In genomic region chr2:141423212-141423611, GRCh38 we compare ENCODE assay signal across 15 cellular contexts.
DNase-seq lines count a peak whose midpoint lies in the region; ATAC-seq lines count a peak whose summit lies in the region.
"Had no signal": no experiment of that assay in that cellular context is flagged by ENCODE, and none has a peak within 500 bp of the region (broad histone marks: within the 10 kb centered on the region; RNA-seq: fewer than 3 reads in every experiment).

No MANE protein-coding gene starts in this region.

- ATAC-seq in HG03439 (IDR thresholded peaks at IDR 0.05; ENCODE audit: unreplicated experiment) (no peak), GM18861 (IDR thresholded peaks at IDR 0.05; ENCODE audit: unreplicated experiment) (no peak)
- ATAC-seq: HCT116 had no signal

- DNase-seq in DMS 273 treated with DMSO at 0.1 percent for 48 hours (lab: John Stamatoyannopoulos, UW) (peak; percentile 39), NCI-H1105 (lab: John Stamatoyannopoulos, UW) (peak; percentile 33), NCI-H2171 (lab: John Stamatoyannopoulos, UW) (peak; percentile 69), cerebellum (ENCODE audit: low spot score) (peak; percentile 10), SHP77 (lab: John Stamatoyannopoulos, UW) (no peak)
- DNase-seq: CD4-positive, alpha-beta T cell; COR-L47; GF-D8; KG1; NCI-H1092; NCI-H187; NCI-H2107 had no signal

Comparison
In these comparisons a context has a peak if more than half of its experiments do, and no peak if none do; other contexts are left out.
1. DNase-seq: peak in DMS 273 treated with DMSO at 0.1 percent for 48 hours (single experiment), NCI-H1105 (single experiment), NCI-H2171 (single experiment) and cerebellum (single experiment); none in SHP77 (0 of 2).